In the genomic region with DNA sequence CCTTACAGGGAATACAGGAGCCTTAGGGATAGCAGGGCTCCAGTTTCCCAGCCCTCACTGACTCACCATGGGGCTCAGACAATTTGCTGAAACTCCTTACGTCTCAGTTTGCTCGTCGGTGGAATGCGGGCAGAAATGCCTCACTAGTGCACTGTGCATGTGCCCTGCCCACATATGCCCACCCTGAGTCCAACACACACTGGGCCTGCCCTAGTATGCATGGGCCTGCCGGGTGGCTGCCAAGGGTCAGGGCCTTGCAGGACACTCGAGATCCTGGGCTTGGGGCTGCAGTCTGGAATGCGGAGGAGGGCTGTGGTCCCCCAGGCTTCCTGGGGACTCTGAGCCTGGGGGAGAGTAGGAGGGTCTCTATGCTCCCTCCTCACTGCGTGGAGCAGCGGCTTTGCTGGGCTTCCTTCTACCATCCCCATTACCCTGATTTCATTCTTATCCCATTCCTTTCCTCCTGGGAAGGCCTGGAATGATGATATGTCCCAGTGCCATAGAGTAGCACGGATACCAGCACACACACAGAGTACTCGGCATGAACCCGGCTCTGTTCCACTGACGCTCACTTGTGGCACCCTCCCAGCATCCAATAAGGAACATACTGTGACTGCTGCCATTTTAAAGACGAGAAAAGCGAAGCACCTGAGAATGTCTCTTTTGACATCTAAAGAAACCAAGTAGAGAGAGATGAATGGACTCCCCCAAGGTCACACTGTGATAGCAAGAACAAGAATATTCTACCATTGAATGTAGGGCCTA, we compare ENCODE assay signal across 16 cellular contexts.
DNase-seq lines count a peak whose midpoint lies in the region; ATAC-seq and TF ChIP-seq lines count a peak whose summit lies in the region.
"Had no signal": no experiment of that assay in that cellular context is flagged by ENCODE, and none has a peak within 500 bp of the region (broad histone marks: within the 10 kb centered on the region; RNA-seq: fewer than 3 reads in every experiment).

No MANE protein-coding gene starts in this region.

- H3K27me3 Mint-ChIP-seq in HFFc6 (ENCODE audit: insufficient read depth): peaks cover 4% of the 10 kb centered on the region; the same call in 1 of the 2 replicates
- H3K27me3 Mint-ChIP-seq in stimulated activated naive CD8-positive, alpha-beta T cell treated with anti-CD3 and anti-CD28 coated beads, Interleukin-15, amount 100 ng/mL, for 72 hours: peaks cover 8% of the 10 kb centered on the region

- no peak overlapping the region for H3K4me3 Mint-ChIP-seq in HFFc6
- no peak overlapping the region for H3K4me3 Mint-ChIP-seq in stimulated activated naive CD8-positive, alpha-beta T cell treated with anti-CD3 and anti-CD28 coated beads, Interleukin-15, amount 100 ng/mL, for 72 hours
- H3K4me3 Mint-ChIP-seq: activated T-helper 17 cell treated with anti-CD3 and anti-CD28 coated beads, Interleukin-2, amount 50 U/mL, for 72 hours; nephron progenitor cell had no signal

- TF ChIP-seq CTCF in HFFc6 (IDR thresholded peaks at IDR 0.05): no peak

- H3K4me1 Mint-ChIP-seq in HFFc6 (ENCODE audit: low read depth): peaks cover 63% of the 10 kb centered on the region
- no peaks in the 10 kb centered on the region for H3K4me1 Mint-ChIP-seq in stimulated activated naive CD8-positive, alpha-beta T cell treated with anti-CD3 and anti-CD28 coated beads, Interleukin-15, amount 100 ng/mL, for 72 hours
- H3K4me1 Mint-ChIP-seq: activated T-helper 17 cell treated with anti-CD3 and anti-CD28 coated beads, Interleukin-2, amount 50 U/mL, for 72 hours had no signal

- DNase-seq in HFFc6 (no peak), astrocyte of the hippocampus (ENCODE audit: low read depth, low spot score) (peak; percentile 69), islet precursor cell (peak; percentile 74), ureter (ENCODE audit: low spot score) (peak; percentile 29)
- no peak for DNase-seq in stimulated activated naive CD8-positive, alpha-beta T cell treated with anti-CD3 and anti-CD28 coated beads, Interleukin-15, amount 100 ng/mL, for 72 hours
- DNase-seq: activated CD4-positive, alpha-beta T cell treated with anti-CD3 and anti-CD28 coated beads for 4 hours; NCI-H1092 treated with DMSO at 0.1 percent for 48 hours; NCI-H446 treated with DMSO at 0.1 percent for 48 hours; nephron progenitor cell; right lobe of liver; T-helper 2 cell had no signal

- ATAC-seq in HG02938 (IDR thresholded peaks at IDR 0.05; ENCODE audit: unreplicated experiment) (no peak), HG02798 (IDR thresholded peaks at IDR 0.05; ENCODE audit: poor library complexity, unreplicated experiment) (no peak)
- ATAC-seq in stimulated activated naive CD8-positive, alpha-beta T cell treated with anti-CD3 and anti-CD28 coated beads, Interleukin-15, amount 100 ng/mL, for 72 hours: no peak
- ATAC-seq: activated T-helper 17 cell treated with anti-CD3 and anti-CD28 coated beads, Interleukin-2, amount 50 U/mL, for 72 hours; body of pancreas; heart left ventricle; right lobe of liver had no signal

- H3K36me3 Mint-ChIP-seq in HFFc6 (ENCODE audit: low read depth): no peaks in the 10 kb centered on the region

- peak overlapping the region; percentile 29 for H3K27ac Mint-ChIP-seq in HFFc6
- no peak overlapping the region for H3K27ac Mint-ChIP-seq in stimulated activated naive CD8-positive, alpha-beta T cell treated with anti-CD3 and anti-CD28 coated beads, Interleukin-15, amount 100 ng/mL, for 72 hours
- H3K27ac Mint-ChIP-seq: activated T-helper 17 cell treated with anti-CD3 and anti-CD28 coated beads, Interleukin-2, amount 50 U/mL, for 72 hours had no signal

- no peaks in the 10 kb centered on the region for H3K9me3 Mint-ChIP-seq in HFFc6
- H3K9me3 Mint-ChIP-seq in stimulated activated naive CD8-positive, alpha-beta T cell treated with anti-CD3 and anti-CD28 coated beads, Interleukin-15, amount 100 ng/mL, for 72 hours: no peaks in the 10 kb centered on the region
- H3K9me3 Mint-ChIP-seq: activated T-helper 17 cell treated with anti-CD3 and anti-CD28 coated beads, Interleukin-2, amount 50 U/mL, for 72 hours; nephron progenitor cell had no signal

Comparison
In these comparisons a context has a peak if more than half of its experiments do, and no peak if none do; other contexts are left out.
1. DNase-seq: peak in astrocyte of the hippocampus (single experiment), islet precursor cell (single experiment) and ureter (single experiment); none in HFFc6 (single experiment) and stimulated activated naive CD8-positive, alpha-beta T cell treated with anti-CD3 and anti-CD28 coated beads, Interleukin-15, amount 100 ng/mL, for 72 hours (0 of 2).